In genomic region chr1:19582318-19582717, GRCh38 we compare ENCODE assay signal across 8 cellular contexts.
A peak's percentile ranks its signal among the peaks of the same experiment; 100 is the strongest.
DNase-seq lines count a peak whose midpoint lies in the region; ATAC-seq and TF ChIP-seq lines count a peak whose summit lies in the region.

No MANE protein-coding gene starts in this region.

- peak; percentile 37 to 71 (median 56) for TF ChIP-seq CTCF in heart left ventricle (IDR thresholded peaks at IDR 0.05)

- ATAC-seq in GM21381 (IDR thresholded peaks at IDR 0.05; ENCODE audit: unreplicated experiment) (peak; percentile 51), heart left ventricle (peak in 2 of 4 donors; percentile 62 to 65), HG02885 (IDR thresholded peaks at IDR 0.05; ENCODE audit: poor library complexity, unreplicated experiment) (no peak)

- intact Hi-C loops in heart left ventricle (cut with DNase I) = loop anchor here in 5 of 10 donors (1.0 to 10.0 kb wide), 4 partner anchors 95 to 240 kb away; partner anchors contain the start of gene CAPZB (in 2 of the 5)

- H3K4me3 ChIP-seq in heart left ventricle = no peak overlapping the region

- no peaks in the 10 kb centered on the region for H3K9me3 ChIP-seq in heart left ventricle

- no peak for TF ChIP-seq POLR2A in heart left ventricle (IDR thresholded peaks at IDR 0.05)

- no peak overlapping the region for H3K27ac ChIP-seq in heart left ventricle

- 48 to 63% (median 57%) methylated on average over 4 of the region's 4 CpGs for WGBS in heart left ventricle, 4 donors

- no peaks in the 10 kb centered on the region for H3K36me3 ChIP-seq in heart left ventricle

- peaks cover 0 to 9% (median 0%) of the 10 kb centered on the region in 12 donors for H3K4me1 ChIP-seq in heart left ventricle

- no peaks in the 10 kb centered on the region for H3K27me3 ChIP-seq in heart left ventricle

- DNase-seq in AG08396 (ENCODE audit: low spot score) = peak; percentile 16
- peak; percentile 34 for DNase-seq in RPMI7951 (ENCODE audit: low read depth)
- peak; percentile 68 for DNase-seq in activated T-helper 9 cell treated with anti-CD3 and anti-CD28 coated beads, Interleukin-2, amount 50 U/mL, for 16 hours (ENCODE audit: low read depth)
- DNase-seq in heart left ventricle = peak in 4 of 5 donors; percentile 31 to 77 (median 40)
- DNase-seq in stimulated activated CD4-positive, alpha-beta T cell treated with anti-CD3 and anti-CD28 coated beads, Interleukin-15, amount 100 ng/mL, for 24 hours = peak; percentile 85
- no peak for DNase-seq in SIG-M5 (lab: John Stamatoyannopoulos, UW)
